ENCODE assay signal across 20 cellular contexts in genomic region chr12:2191534-2192153, GRCh38.
"Had no signal": no experiment of that assay in that cellular context is flagged by ENCODE, and none has a peak within 500 bp of the region (broad histone marks: within the 10 kb centered on the region; RNA-seq: fewer than 3 reads in every experiment).

No MANE protein-coding gene starts in this region.

- H3K27ac Mint-ChIP-seq: activated naive CD4-positive, alpha-beta T cell treated with anti-CD3 and anti-CD28 coated beads for 36 hours; activated naive CD8-positive, alpha-beta T cell treated with anti-CD3 and anti-CD28 coated beads, Interleukin-2, amount 50 U/mL, for 24 hours; immature natural killer cell; natural killer cell had no signal

- H3K4me3 Mint-ChIP-seq: activated naive CD4-positive, alpha-beta T cell treated with anti-CD3 and anti-CD28 coated beads for 36 hours; activated naive CD8-positive, alpha-beta T cell treated with anti-CD3 and anti-CD28 coated beads, Interleukin-2, amount 50 U/mL, for 24 hours; immature natural killer cell; natural killer cell had no signal

- H3K4me1 Mint-ChIP-seq: activated naive CD8-positive, alpha-beta T cell treated with anti-CD3 and anti-CD28 coated beads, Interleukin-2, amount 50 U/mL, for 24 hours; immature natural killer cell; natural killer cell had no signal

- H3K27me3 ChIP-seq: brain microvascular endothelial cell, esophagus squamous epithelium, tibial artery had no signal

- H3K27ac ChIP-seq: brain microvascular endothelial cell, esophagus squamous epithelium, SK-N-MC, tibial artery had no signal

- H3K9me3 Mint-ChIP-seq: activated naive CD4-positive, alpha-beta T cell treated with anti-CD3 and anti-CD28 coated beads for 36 hours; activated naive CD8-positive, alpha-beta T cell treated with anti-CD3 and anti-CD28 coated beads, Interleukin-2, amount 50 U/mL, for 24 hours; immature natural killer cell; natural killer cell had no signal

- H3K36me3 ChIP-seq: brain microvascular endothelial cell, esophagus squamous epithelium had no signal

- DNase-seq: activated CD4-positive, CD25-positive, alpha-beta regulatory T cell treated with anti-CD3 and anti-CD28 coated beads, Interleukin-2, amount 50 U/mL, for 72 hours; activated naive CD4-positive, alpha-beta T cell treated with anti-CD3 and anti-CD28 coated beads for 36 hours; activated naive CD8-positive, alpha-beta T cell treated with anti-CD3 and anti-CD28 coated beads, Interleukin-2, amount 50 U/mL, for 24 hours; activated T-cell treated with anti-CD3 and anti-CD28 coated beads for 4 hours; anterior cingulate cortex; brain microvascular endothelial cell; effector CD4-positive, alpha-beta T cell; esophagus squamous epithelium; immature natural killer cell; kidney glomerular epithelial cell; natural killer cell; nucleus accumbens; retina; stimulated activated CD4-positive, alpha-beta T cell treated with anti-CD3 and anti-CD28 coated beads, Interleukin-2, amount 100 ng/mL, for 24 hours; stimulated activated naive CD8-positive, alpha-beta T cell treated with anti-CD3 and anti-CD28 coated beads, Interleukin-15, Interleukin-2, amounts not matched to agents 100 U/mL and 50 U/mL, for 24 hours; substantia nigra; T-helper 1 cell; T-helper 9 cell; tibial artery had no signal

- ATAC-seq: activated naive CD8-positive, alpha-beta T cell treated with anti-CD3 and anti-CD28 coated beads, Interleukin-2, amount 50 U/mL, for 24 hours; natural killer cell; stimulated activated naive CD8-positive, alpha-beta T cell treated with anti-CD3 and anti-CD28 coated beads, Interleukin-15, Interleukin-2, amounts not matched to agents 100 U/mL and 50 U/mL, for 24 hours had no signal

- H3K4me3 ChIP-seq: esophagus squamous epithelium, SK-N-MC, tibial artery had no signal

- H3K36me3 Mint-ChIP-seq: immature natural killer cell, natural killer cell had no signal

- H3K9me3 ChIP-seq: esophagus squamous epithelium, tibial artery had no signal
